25 cellular contexts compared by ENCODE assay signal in genomic region chr1:29004813-29005212, GRCh38.
"Had no signal": no experiment of that assay in that cellular context is flagged by ENCODE, and none has a peak within 500 bp of the region (broad histone marks: within the 10 kb centered on the region; RNA-seq: fewer than 3 reads in every experiment).

No MANE protein-coding gene starts in this region.

- H3K9me3 ChIP-seq: colonic mucosa, esophagus muscularis mucosa, gastroesophageal sphincter, heart left ventricle, left lung, right atrium auricular region, testis, tibial artery, upper lobe of left lung had no signal

- H3K36me3 ChIP-seq: colonic mucosa, esophagus muscularis mucosa, gastroesophageal sphincter, heart left ventricle, neural progenitor cell, right atrium auricular region, upper lobe of left lung had no signal

- H3K9me3 Mint-ChIP-seq: dendritic cell treated with granulocyte-macrophage colony-stimulating factor and Interleukin-4, amounts not matched to agents 40 ng/mL and 50 ng/mL, for 4 days; neural progenitor cell; stimulated activated memory B cell treated with anti-CD40 and anti-IgM and Interleukin-4, amounts not matched to agents 10 μg/mL and 1 μg/mL and 100 μg/mL, for 72 hours had no signal

- H3K27ac Mint-ChIP-seq: dendritic cell treated with granulocyte-macrophage colony-stimulating factor and Interleukin-4, amounts not matched to agents 40 ng/mL and 50 ng/mL, for 4 days; nephron; neural progenitor cell; progenitor cell of endocrine pancreas; stimulated activated memory B cell treated with anti-CD40 and anti-IgM and Interleukin-4, amounts not matched to agents 10 μg/mL and 1 μg/mL and 100 μg/mL, for 72 hours had no signal

- H3K4me3 Mint-ChIP-seq: dendritic cell treated with granulocyte-macrophage colony-stimulating factor and Interleukin-4, amounts not matched to agents 40 ng/mL and 50 ng/mL, for 4 days; nephron; neural progenitor cell; stimulated activated memory B cell treated with anti-CD40 and anti-IgM and Interleukin-4, amounts not matched to agents 10 μg/mL and 1 μg/mL and 100 μg/mL, for 72 hours had no signal

- H3K27me3 Mint-ChIP-seq: dendritic cell treated with granulocyte-macrophage colony-stimulating factor and Interleukin-4, amounts not matched to agents 40 ng/mL and 50 ng/mL, for 4 days; progenitor cell of endocrine pancreas; stimulated activated memory B cell treated with anti-CD40 and anti-IgM and Interleukin-4, amounts not matched to agents 10 μg/mL and 1 μg/mL and 100 μg/mL, for 72 hours had no signal

- H3K27ac ChIP-seq: colonic mucosa, esophagus muscularis mucosa, foreskin keratinocyte, gastroesophageal sphincter, heart left ventricle, hepatocyte, left lung, neural progenitor cell, parathyroid adenoma, right atrium auricular region, testis, tibial artery, upper lobe of left lung had no signal

- H3K4me1 Mint-ChIP-seq: nephron, neural progenitor cell had no signal

- H3K4me3 ChIP-seq: colonic mucosa, esophagus muscularis mucosa, gastroesophageal sphincter, heart left ventricle, hepatocyte, left lung, neural progenitor cell, right atrium auricular region, testis, tibial artery, upper lobe of left lung had no signal

- H3K4me1 ChIP-seq: colonic mucosa, esophagus muscularis mucosa, gastroesophageal sphincter, left lung, neural progenitor cell, parathyroid adenoma, right atrium auricular region, testis, tibial artery, upper lobe of left lung had no signal

- H3K27me3 ChIP-seq: colonic mucosa, esophagus muscularis mucosa, foreskin keratinocyte, gastroesophageal sphincter, heart left ventricle, hepatocyte, left lung, neural progenitor cell, right atrium auricular region, testis, tibial artery, upper lobe of left lung had no signal

- DNase-seq: colonic mucosa; effector CD8-positive, alpha-beta T cell; foreskin keratinocyte; heart left ventricle; kidney; left lung; mesenchymal stem cell; stimulated activated CD4-positive, alpha-beta T cell treated with anti-CD3 and anti-CD28 coated beads, Interleukin-2, amount 100 ng/mL, for 24 hours; stimulated activated CD4-positive, alpha-beta T cell treated with anti-CD3 and anti-CD28 coated beads, Interleukin-4, amount 100 ng/mL, for 24 hours; stimulated activated naive CD8-positive, alpha-beta T cell treated with anti-CD3 and anti-CD28 coated beads, Interleukin-15, Interleukin-2, amounts not matched to agents 100 U/mL and 50 U/mL, for 24 hours; substantia nigra; testis; tibial artery; upper lobe of left lung had no signal

- ATAC-seq: foreskin keratinocyte; gastroesophageal sphincter; heart left ventricle; left lung; sciatic nerve; stimulated activated memory B cell treated with anti-CD40 and anti-IgM and Interleukin-4, amounts not matched to agents 10 μg/mL and 1 μg/mL and 100 μg/mL, for 72 hours; stimulated activated naive CD8-positive, alpha-beta T cell treated with anti-CD3 and anti-CD28 coated beads, Interleukin-15, Interleukin-2, amounts not matched to agents 100 U/mL and 50 U/mL, for 24 hours had no signal
